ENCODE assay signal across 12 cellular contexts in the genomic region with DNA sequence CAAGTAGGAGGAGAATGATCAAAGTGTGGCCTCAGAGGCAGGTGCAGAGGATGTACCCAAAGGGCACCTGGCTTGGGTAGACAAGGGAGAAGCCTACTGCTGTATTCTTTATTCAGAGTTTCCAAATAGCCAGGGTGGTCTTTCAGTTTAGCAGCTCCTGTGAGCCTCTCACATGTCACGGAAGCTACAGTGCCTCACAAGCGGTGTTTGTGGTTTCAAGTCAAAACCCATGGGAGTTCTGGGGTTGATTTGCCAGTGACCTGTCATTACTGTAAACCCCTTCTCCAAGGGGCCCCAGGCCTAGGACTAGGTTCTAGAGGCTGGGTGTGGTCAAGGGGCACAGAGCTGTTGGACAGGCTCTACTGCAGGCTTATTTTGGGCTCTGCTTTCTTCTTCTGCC. TPM values are rescaled to one million over a fixed set of nuclear protein-coding genes. Genes with fewer than 3 reads are reported as not detected.
DNase-seq lines count a peak whose midpoint lies in the region; ATAC-seq lines count a peak whose summit lies in the region.
"Had no signal": no experiment of that assay in that cellular context is flagged by ENCODE, and none has a peak within 500 bp of the region (broad histone marks: within the 10 kb centered on the region; RNA-seq: fewer than 3 reads in every experiment).

No MANE protein-coding gene starts in this region.

- peak overlapping the region in 6 of 7 donors; percentile 11 to 72 (median 46) for H3K27ac Mint-ChIP-seq in CD4-positive, alpha-beta memory T cell

- POLR2A ChIA-PET in CD4-positive, alpha-beta memory T cell (lab: Charles Lee; ENCODE audit: partially characterized antibody), result interaction anchor here (1.2 to 12.7 kb wide), 3 partner anchors 12 to 21 kb away, joined by 3 to 110 read pairs (median 46); a partner anchor contains a TSS

- H3K27ac ChIP-seq in CD4-positive, alpha-beta memory T cell (ENCODE audit: low read depth, low read length), result no peak overlapping the region

- peaks cover 37% of the 10 kb centered on the region for H3K4me1 ChIP-seq in CD4-positive, alpha-beta memory T cell (ENCODE audit: insufficient read depth, low read length)

- intact Hi-C loops in CD4-positive, alpha-beta memory T cell (cut with micrococcal nuclease), result no loop called here
- intact Hi-C loops in left ventricle myocardium superior (cut with micrococcal nuclease), result no loop called here

- peak overlapping the region in 1 of 8 donors; percentile 6 for H3K4me3 Mint-ChIP-seq in CD4-positive, alpha-beta memory T cell

- ATAC-seq in GM19025 (IDR thresholded peaks at IDR 0.05; ENCODE audit: low read depth, unreplicated experiment) (peak; percentile 54), HG02852 (IDR thresholded peaks at IDR 0.05; ENCODE audit: unreplicated experiment) (peak; percentile 37), left ventricle myocardium superior (no peak)

- no peaks in the 10 kb centered on the region for H3K27me3 Mint-ChIP-seq in CD4-positive, alpha-beta memory T cell

- H3K9me3 Mint-ChIP-seq in CD4-positive, alpha-beta memory T cell, result peaks cover 0 to 3% (median 0%) of the 10 kb centered on the region in 8 donors

- H3K9me3 ChIP-seq in CD4-positive, alpha-beta memory T cell (ENCODE audit: control insufficient read depth in 1 of 2, low read length in 2 of 2), result no peaks in the 10 kb centered on the region
- H3K9me3 ChIP-seq: spleen had no signal

- CTCF ChIA-PET in CD4-positive, alpha-beta memory T cell (lab: Charles Lee; ENCODE audit: partially characterized antibody), result interaction anchor here (1.2 to 3.3 kb wide), 3 partner anchors 11 to 56 kb away, joined by 3 to 14 read pairs (median 4); no protein-coding TSS in a partner anchor

- H3K36me3 Mint-ChIP-seq in CD4-positive, alpha-beta memory T cell, result no peaks in the 10 kb centered on the region

- DNase-seq in CD4-positive, alpha-beta memory T cell, result no peak
- DNase-seq in NAMALWA (ENCODE audit: low spot score) (peak; percentile 83), NCI-H146 treated with DMSO at 0.1 percent for 48 hours (lab: John Stamatoyannopoulos, UW; ENCODE audit: unreplicated experiment) (no peak), left ventricle myocardium superior (no peak), islet precursor cell (no peak), SIG-M5 treated with dmso at 0.1 percent for 504 hours (lab: John Stamatoyannopoulos, UW; ENCODE audit: unreplicated experiment) (no peak)
- DNase-seq: NCI-H1105 treated with DMSO at 0.1 percent for 48 hours, spleen, trophoblast cell had no signal

- H3K4me1 Mint-ChIP-seq in CD4-positive, alpha-beta memory T cell, result peaks cover 34 to 51% (median 47%) of the 10 kb centered on the region in 4 donors

- H3K4me3 ChIP-seq in CD4-positive, alpha-beta memory T cell (ENCODE audit: low read length in 2 of 2), result no peak overlapping the region
- H3K4me3 ChIP-seq: spleen had no signal

- no peaks in the 10 kb centered on the region for H3K36me3 ChIP-seq in CD4-positive, alpha-beta memory T cell (ENCODE audit: insufficient read depth, low read length)
- H3K36me3 ChIP-seq: spleen had no signal

- no peaks in the 10 kb centered on the region for H3K27me3 ChIP-seq in CD4-positive, alpha-beta memory T cell (ENCODE audit: insufficient read depth, low read length)
- H3K27me3 ChIP-seq: spleen had no signal

RNA-seq across cellular contexts. Expression of a gene that starts 10.2 kb away (rescaled TPM):
- under 1 TPM; 0.28 to 0.32 TPM for total RNA-seq in CD4-positive, alpha-beta memory T cell
- under 1 TPM; 0.11 to 0.34 TPM for polyA plus RNA-seq in CD4-positive, alpha-beta memory T cell
- 0.37 TPM for total RNA-seq in left ventricle myocardium superior
- polyA plus RNA-seq: BJ had no signal

RNA-seq across cellular contexts. Expression of a gene that starts 11.9 kb away (rescaled TPM):
- total RNA-seq in CD4-positive, alpha-beta memory T cell, result not detected
- polyA plus RNA-seq in CD4-positive, alpha-beta memory T cell, result not detected
- total RNA-seq in left ventricle myocardium superior, result not detected
- polyA plus RNA-seq: BJ had no signal
